In genomic region chr6:81237226-81237625, GRCh38 we compare ENCODE assay signal across 16 cellular contexts.
DNase-seq lines count a peak whose midpoint lies in the region; ATAC-seq and TF ChIP-seq lines count a peak whose summit lies in the region.
"Had no signal": no experiment of that assay in that cellular context is flagged by ENCODE, and none has a peak within 500 bp of the region (broad histone marks: within the 10 kb centered on the region; RNA-seq: fewer than 3 reads in every experiment).

No MANE protein-coding gene starts in this region.

- no peaks in the 10 kb centered on the region for H3K27me3 Mint-ChIP-seq in stimulated activated naive B cell treated with anti-CD40 and anti-IgM and Interleukin-4, amounts not matched to agents 10 μg/mL and 1 μg/mL and 100 μg/mL, for 72 hours
- H3K27me3 Mint-ChIP-seq: CD4-positive, CD25-positive, alpha-beta regulatory T cell had no signal

- H3K36me3 Mint-ChIP-seq in stimulated activated naive B cell treated with anti-CD40 and anti-IgM and Interleukin-4, amounts not matched to agents 10 μg/mL and 1 μg/mL and 100 μg/mL, for 72 hours: no peaks in the 10 kb centered on the region
- H3K36me3 Mint-ChIP-seq: CD4-positive, CD25-positive, alpha-beta regulatory T cell had no signal

- no peak overlapping the region for H3K27ac Mint-ChIP-seq in stimulated activated naive B cell treated with anti-CD40 and anti-IgM and Interleukin-4, amounts not matched to agents 10 μg/mL and 1 μg/mL and 100 μg/mL, for 72 hours
- H3K27ac Mint-ChIP-seq: CD4-positive, CD25-positive, alpha-beta regulatory T cell; H9 had no signal

- H3K9me3 Mint-ChIP-seq in stimulated activated naive B cell treated with anti-CD40 and anti-IgM and Interleukin-4, amounts not matched to agents 10 μg/mL and 1 μg/mL and 100 μg/mL, for 72 hours: no peaks in the 10 kb centered on the region
- H3K9me3 Mint-ChIP-seq: H9 had no signal

- H3K4me3 Mint-ChIP-seq in stimulated activated naive B cell treated with anti-CD40 and anti-IgM and Interleukin-4, amounts not matched to agents 10 μg/mL and 1 μg/mL and 100 μg/mL, for 72 hours: no peak overlapping the region
- H3K4me3 Mint-ChIP-seq: CD4-positive, CD25-positive, alpha-beta regulatory T cell; H9 had no signal

- ATAC-seq in stimulated activated naive B cell treated with anti-CD40 and anti-IgM and Interleukin-4, amounts not matched to agents 10 μg/mL and 1 μg/mL and 100 μg/mL, for 72 hours (replicated peaks): no peak
- ATAC-seq: K562 had no signal

- H3K4me3 ChIP-seq in epithelial cell of esophagus (ENCODE audit: low read length): no peak overlapping the region
- H3K4me3 ChIP-seq: K562 had no signal

- no peaks in the 10 kb centered on the region for H3K4me1 Mint-ChIP-seq in stimulated activated naive B cell treated with anti-CD40 and anti-IgM and Interleukin-4, amounts not matched to agents 10 μg/mL and 1 μg/mL and 100 μg/mL, for 72 hours
- H3K4me1 Mint-ChIP-seq: CD4-positive, CD25-positive, alpha-beta regulatory T cell; H9 had no signal

- peak; percentile 26 for DNase-seq in RKO (ENCODE audit: low spot score)
- peak; percentile 36 for DNase-seq in epithelial cell of esophagus (ENCODE audit: low read depth)
- DNase-seq in iris pigment epithelial cell (ENCODE audit: low read depth): peak; percentile 33
- DNase-seq in stimulated activated naive B cell treated with anti-CD40 and anti-IgM and Interleukin-4, amounts not matched to agents 10 μg/mL and 1 μg/mL and 100 μg/mL, for 72 hours: no peak
- DNase-seq in NCI-H187 (lab: John Stamatoyannopoulos, UW): no peak
- DNase-seq in effector CD8-positive, alpha-beta T cell (lab: John Stamatoyannopoulos, UW): no peak
- DNase-seq: ACHN; BE2C; C1 segment of cervical spinal cord; Caco-2; CD4-positive, CD25-positive, alpha-beta regulatory T cell; DMS79 treated with DMSO at 0.1 percent for 48 hours; GF-D8; H9; IMR-90 had no signal

- TF ChIP-seq CTCF in epithelial cell of esophagus (IDR thresholded peaks at IDR 0.05; ENCODE audit: insufficient read depth, low read depth, low read length, missing control alignments): no peak

Comparison
In these comparisons a context has a peak if more than half of its experiments do, and no peak if none do; other contexts are left out.
1. DNase-seq: peak in RKO (single experiment), epithelial cell of esophagus (single experiment) and iris pigment epithelial cell (single experiment); none in stimulated activated naive B cell treated with anti-CD40 and anti-IgM and Interleukin-4, amounts not matched to agents 10 μg/mL and 1 μg/mL and 100 μg/mL, for 72 hours (single experiment), NCI-H187 (0 of 2) and effector CD8-positive, alpha-beta T cell (single experiment).